Comparison of ENCODE assay signal across 9 cellular contexts in genomic region chr5:10552183-10553143, GRCh38. TPM values are rescaled to one million over a fixed set of nuclear protein-coding genes. Genes with fewer than 3 reads are reported as not detected.
DNase-seq lines count a peak whose midpoint lies in the region; ATAC-seq, FAIRE-seq and TF ChIP-seq lines count a peak whose summit lies in the region.
"Had no signal": no experiment of that assay in that cellular context is flagged by ENCODE, and none has a peak within 500 bp of the region (broad histone marks: within the 10 kb centered on the region; RNA-seq: fewer than 3 reads in every experiment).

No MANE protein-coding gene starts in this region.

- H3K36me3 Mint-ChIP-seq in chondrocyte (ENCODE audit: low read depth) = no peaks in the 10 kb centered on the region

- no peaks in the 10 kb centered on the region for H3K36me3 ChIP-seq in H7 (replicated peaks; ENCODE audit: control insufficient read depth, insufficient read depth, low read length)

- TF ChIP-seq CTCF in chondrocyte (IDR thresholded peaks at IDR 0.05) = no peak

- peak; percentile 35 for ATAC-seq in stimulated activated naive CD8-positive, alpha-beta T cell treated with anti-CD3 and anti-CD28 coated beads, Interleukin-15, amount 100 ng/mL, for 72 hours
- ATAC-seq in stimulated activated naive CD8-positive, alpha-beta T cell treated with anti-CD3 and anti-CD28 coated beads, Interleukin-15, Interleukin-2, amounts not matched to agents 100 U/mL and 50 U/mL, for 24 hours = no peak
- ATAC-seq in HG03558 (IDR thresholded peaks at IDR 0.05; ENCODE audit: extremely low read depth, unreplicated experiment) = peak; percentile 45

- H3K27me3 ChIP-seq in H7 (ENCODE audit: control insufficient read depth, insufficient read depth, low read length) = peaks cover 5% of the 10 kb centered on the region

- H3K4me1 Mint-ChIP-seq in stimulated activated naive CD8-positive, alpha-beta T cell treated with anti-CD3 and anti-CD28 coated beads, Interleukin-15, amount 100 ng/mL, for 72 hours = peaks cover 15% of the 10 kb centered on the region
- peaks cover 65% of the 10 kb centered on the region for H3K4me1 Mint-ChIP-seq in chondrocyte (ENCODE audit: low read depth)

- H3K4me3 ChIP-seq in H7 (ENCODE audit: insufficient read depth, low read depth, low read length) = no peak overlapping the region
- H3K4me3 ChIP-seq: skin epidermis had no signal

- H3K9me3 Mint-ChIP-seq in stimulated activated naive CD8-positive, alpha-beta T cell treated with anti-CD3 and anti-CD28 coated beads, Interleukin-15, amount 100 ng/mL, for 72 hours = no peaks in the 10 kb centered on the region
- no peaks in the 10 kb centered on the region for H3K9me3 Mint-ChIP-seq in chondrocyte (ENCODE audit: low read depth)

- DNase-seq in stimulated activated naive CD8-positive, alpha-beta T cell treated with anti-CD3 and anti-CD28 coated beads, Interleukin-15, amount 100 ng/mL, for 72 hours = no peak
- DNase-seq in stimulated activated naive CD8-positive, alpha-beta T cell treated with anti-CD3 and anti-CD28 coated beads, Interleukin-15, Interleukin-2, amounts not matched to agents 100 U/mL and 50 U/mL, for 24 hours = no peak
- DNase-seq in chondrocyte (ENCODE audit: low spot score) (no peak), urothelium cell line (ENCODE audit: low spot score) (no peak), GOT3 (lab: John Stamatoyannopoulos, UW) (no peak), H7 (no peak), anterior cingulate cortex (lab: John Stamatoyannopoulos, UW) (no peak)

- no peak overlapping the region for H3K27ac Mint-ChIP-seq in stimulated activated naive CD8-positive, alpha-beta T cell treated with anti-CD3 and anti-CD28 coated beads, Interleukin-15, amount 100 ng/mL, for 72 hours
- H3K27ac Mint-ChIP-seq in chondrocyte (ENCODE audit: unreplicated experiment) = peak overlapping the region; percentile 94

- peak; percentile 46 for FAIRE-seq in urothelium cell line (lab: Jason Lieb, UNC)

- H3K27me3 Mint-ChIP-seq in stimulated activated naive CD8-positive, alpha-beta T cell treated with anti-CD3 and anti-CD28 coated beads, Interleukin-15, amount 100 ng/mL, for 72 hours = peaks cover 18% of the 10 kb centered on the region
- H3K27me3 Mint-ChIP-seq in chondrocyte (ENCODE audit: low read depth) = peaks cover 2% of the 10 kb centered on the region

- H3K4me3 Mint-ChIP-seq in stimulated activated naive CD8-positive, alpha-beta T cell treated with anti-CD3 and anti-CD28 coated beads, Interleukin-15, amount 100 ng/mL, for 72 hours = no peak overlapping the region
- no peak overlapping the region for H3K4me3 Mint-ChIP-seq in chondrocyte (ENCODE audit: unreplicated experiment)

RNA-seq across cellular contexts. Expression of gene ANKRD33B, which starts 11.4 kb away (rescaled TPM):
- total RNA-seq in chondrocyte = 0.80 to 4.0 TPM (median 3.7 TPM) in 3 replicates
- 1.1 and 1.6 TPM in 2 replicates for total RNA-seq in H7 (2014; rRNA removed; shearing (Covaris generic))
